In the genomic region with DNA sequence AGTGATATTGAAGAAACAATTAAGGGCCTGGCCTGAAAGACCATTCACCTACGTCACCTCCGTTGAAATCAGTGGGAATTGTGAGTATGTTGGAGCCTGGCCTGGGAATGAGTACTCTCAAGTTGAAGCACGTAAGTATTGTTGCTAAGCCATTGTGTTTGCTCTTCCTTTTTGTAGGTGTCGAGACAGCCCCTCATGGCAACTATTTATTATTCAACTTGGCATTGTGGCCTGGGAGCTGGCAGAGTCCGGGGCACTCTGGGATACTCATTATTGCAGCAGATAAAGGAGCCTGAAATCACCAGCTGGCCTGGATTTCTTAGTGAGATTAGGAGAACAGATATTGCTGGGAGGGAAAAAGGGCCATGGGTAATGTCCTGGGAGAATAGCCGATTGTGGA, we compare ENCODE assay signal across 17 cellular contexts.
DNase-seq lines count a peak whose midpoint lies in the region; ATAC-seq, FAIRE-seq and TF ChIP-seq lines count a peak whose summit lies in the region.
"Had no signal": no experiment of that assay in that cellular context is flagged by ENCODE, and none has a peak within 500 bp of the region (broad histone marks: within the 10 kb centered on the region; RNA-seq: fewer than 3 reads in every experiment).

No MANE protein-coding gene starts in this region.

- TF ChIP-seq CTCF in HepG2 (CRISPR knock-in tag; IDR thresholded peaks at IDR 0.05) (no peak), right lobe of liver (IDR thresholded peaks at IDR 0.05) (no peak), heart right ventricle (IDR thresholded peaks at IDR 0.05) (no peak)

- no peak for ATAC-seq in HepG2
- no peak for ATAC-seq in right lobe of liver
- peak; percentile 47 to 94 (median 84) for ATAC-seq in heart right ventricle
- ATAC-seq: activated T-cell treated with anti-CD3 and anti-CD28 coated beads, Interleukin-2, amount 50 U/mL, for 4 hours had no signal

- no peak overlapping the region for H3K9ac ChIP-seq in HepG2 (ENCODE audit: insufficient read depth, low read depth, low read length)
- H3K9ac ChIP-seq: BLaER1 had no signal

- no peak for TF ChIP-seq POLR2A in HepG2 (IDR thresholded peaks at IDR 0.05; ENCODE audit: insufficient read depth in 1 of 2, low read depth in 2 of 2, low read length in 2 of 2)
- TF ChIP-seq POLR2A in right lobe of liver (IDR thresholded peaks at IDR 0.05) = no peak

- WGBS in HepG2 (ENCODE audit: low lambda C conversion rate) = 3% methylated on average over 6 of the region's 6 CpGs
- WGBS in right lobe of liver (ENCODE audit: insufficient coverage, low coverage, low lambda C conversion rate, missing lambda C conversion rate) = 71% methylated on average over 6 of the region's 6 CpGs
- whole genome bisulfite sequencing in heart right ventricle, 2 donors = 54 to 60% methylated on average over 6 of the region's 6 CpGs

- FAIRE-seq in HepG2 (lab: Jason Lieb, UNC) = no peak

- DNase-seq in HepG2 (ENCODE audit: low spot score) = no peak
- DNase-seq in right lobe of liver = no peak
- peak; percentile 85 for DNase-seq in NCI-H82 (lab: John Stamatoyannopoulos, UW)
- DNase-seq in heart right ventricle = peak; percentile 22 to 30
- no peak for DNase-seq in NCI-H1436 (lab: John Stamatoyannopoulos, UW)
- no peak for DNase-seq in activated T-cell treated with anti-CD3 and anti-CD28 coated beads, Interleukin-2, amount 50 U/mL, for 1 hour
- DNase-seq in HUDEP-2 (lab: John Stamatoyannopoulos, UW; ENCODE audit: unreplicated experiment in 76 of 76) = no peak
- no peak for DNase-seq in kidney glomerular epithelial cell (lab: John Stamatoyannopoulos, UW)
- DNase-seq: activated CD8-positive, alpha-beta memory T cell treated with anti-CD3 and anti-CD28 coated beads for 24 hours; activated naive CD4-positive, alpha-beta T cell treated with Interleukin-2 at 50 U/mL for 16 hours; activated T-cell treated with anti-CD3 and anti-CD28 coated beads, Interleukin-2, amount 50 U/mL, for 4 hours; amygdala; caudate nucleus; COR-L47; NCI-H187 had no signal

- H3K4me1 ChIP-seq in HepG2 (ENCODE audit: insufficient read depth, low read length) (no peaks in the 10 kb centered on the region), right lobe of liver (no peaks in the 10 kb centered on the region), heart right ventricle (peaks cover 0 to 14% (median 4%) of the 10 kb centered on the region in 9 donors)
- H3K4me1 ChIP-seq: BLaER1 had no signal

- in situ Hi-C loops in HepG2 (cut with HindIII; ENCODE audit: extremely low pct_ligation_motif_present, low pct_unique_long_range_greater_than_20kb) = no loop called here

- no peaks in the 10 kb centered on the region for H3K27me3 ChIP-seq in HepG2 (ENCODE audit: control insufficient read depth in 1 of 2, insufficient read depth in 2 of 2, low read length in 2 of 2)
- H3K27me3 ChIP-seq in right lobe of liver = no peaks in the 10 kb centered on the region
- no peaks in the 10 kb centered on the region for H3K27me3 ChIP-seq in heart right ventricle
- H3K27me3 ChIP-seq: BLaER1 had no signal

- H2AFZ ChIP-seq in HepG2 (ENCODE audit: low read length) = no peak overlapping the region

- no peaks in the 10 kb centered on the region for H4K20me1 ChIP-seq in HepG2 (ENCODE audit: insufficient read depth, low read length)
- H4K20me1 ChIP-seq: BLaER1 had no signal

- POLR2A ChIA-PET in HepG2 (lab: Yijun Ruan, JAX) = no interaction called here

- H3K9me3 ChIP-seq in HepG2 (ENCODE audit: low read length) (no peaks in the 10 kb centered on the region), right lobe of liver (no peaks in the 10 kb centered on the region), heart right ventricle (peaks cover 0 to 5% (median 0%) of the 10 kb centered on the region in 11 donors)
- H3K9me3 ChIP-seq: BLaER1 had no signal

- intact Hi-C loops in HepG2 (cut with micrococcal nuclease; ENCODE audit: unreplicated experiment) = no loop called here
- intact Hi-C loops in right lobe of liver (cut with DNase I) = no loop called here
- intact Hi-C loops in heart right ventricle (cut with DNase I) = no loop called here

- no peak for TF ChIP-seq RAD21 in HepG2 (CRISPR knock-in tag; IDR thresholded peaks at IDR 0.05)

- H3K36me3 ChIP-seq in HepG2 (replicated peaks in 1 of 2; ENCODE audit: control insufficient read depth in 1 of 2, insufficient read depth in 2 of 2, low read length in 2 of 2) (no peaks in the 10 kb centered on the region), right lobe of liver (no peaks in the 10 kb centered on the region), heart right ventricle (no peaks in the 10 kb centered on the region)
- H3K36me3 ChIP-seq: BLaER1 had no signal

- H3K79me2 ChIP-seq in HepG2 (ENCODE audit: insufficient read depth, low read length) = no peaks in the 10 kb centered on the region

- H3K4me2 ChIP-seq in HepG2 (ENCODE audit: low read depth, low read length) = no peak overlapping the region
- H3K4me2 ChIP-seq: BLaER1 had no signal

- H3K27ac ChIP-seq in HepG2 (ENCODE audit: extremely low read length, insufficient read depth, low read length) (no peak overlapping the region), right lobe of liver (no peak overlapping the region), heart right ventricle (peak overlapping the region in 6 of 10 donors; percentile 31 to 78 (median 46))
- H3K27ac ChIP-seq: BLaER1 had no signal

- CTCF ChIA-PET in HepG2 (lab: Yijun Ruan, JAX; ENCODE audit: low intra/inter-chr PET ratio, low total read pairs) = no interaction called here

- no TSS peak for BruUV-seq in HepG2 (replicated peaks; lab: Mats Ljungman, UMichigan)

- TF ChIP-seq EP300 in HepG2 (IDR thresholded peaks at IDR 0.05; ENCODE audit: low read depth in 2 of 2, low read length in 2 of 2) (no peak), HepG2 (CRISPR knock-in tag; IDR thresholded peaks at IDR 0.05; ENCODE audit: borderline replicate concordance) (no peak)

- H3K4me3 ChIP-seq in HepG2 (replicated peaks in 1 of 3; ENCODE audit: insufficient read depth in 1 of 3, low read depth in 2 of 3, low read length in 3 of 3) (no peak overlapping the region), right lobe of liver (no peak overlapping the region), heart right ventricle (no peak overlapping the region)
- H3K4me3 ChIP-seq: BLaER1, lung had no signal

TF ChIP-seq in HepG2, 621 proteins besides CTCF, POLR2A, EP300 and RAD21:
- TF ChIP-seq ZC3H13 (CRISPR knock-in tag; IDR thresholded peaks at IDR 0.05) (no peak), CREB1 (IDR thresholded peaks at IDR 0.05) (peak; percentile 11; the same call in 1 of the 2 replicates), CREB1 (CRISPR knock-in tag; IDR thresholded peaks at IDR 0.05) (no peak)

Comparison
In these comparisons a context has a peak if more than half of its experiments do, and no peak if none do; other contexts are left out.
1. ATAC-seq: peak in heart right ventricle (8 of 8); none in HepG2 (single experiment) and right lobe of liver (0 of 4).
2. DNase-seq: peak in NCI-H82 (single experiment) and heart right ventricle (2 of 2); none in HepG2 (single experiment), right lobe of liver (0 of 3), NCI-H1436 (single experiment), activated T-cell treated with anti-CD3 and anti-CD28 coated beads, Interleukin-2, amount 50 U/mL, for 1 hour (single experiment), HUDEP-2 (0 of 76) and kidney glomerular epithelial cell (single experiment).
3. H3K27ac ChIP-seq: peak in heart right ventricle (6 of 10); none in HepG2 (single experiment) and right lobe of liver (0 of 3).